ENCODE assay signal across 8 cellular contexts in the genomic region with DNA sequence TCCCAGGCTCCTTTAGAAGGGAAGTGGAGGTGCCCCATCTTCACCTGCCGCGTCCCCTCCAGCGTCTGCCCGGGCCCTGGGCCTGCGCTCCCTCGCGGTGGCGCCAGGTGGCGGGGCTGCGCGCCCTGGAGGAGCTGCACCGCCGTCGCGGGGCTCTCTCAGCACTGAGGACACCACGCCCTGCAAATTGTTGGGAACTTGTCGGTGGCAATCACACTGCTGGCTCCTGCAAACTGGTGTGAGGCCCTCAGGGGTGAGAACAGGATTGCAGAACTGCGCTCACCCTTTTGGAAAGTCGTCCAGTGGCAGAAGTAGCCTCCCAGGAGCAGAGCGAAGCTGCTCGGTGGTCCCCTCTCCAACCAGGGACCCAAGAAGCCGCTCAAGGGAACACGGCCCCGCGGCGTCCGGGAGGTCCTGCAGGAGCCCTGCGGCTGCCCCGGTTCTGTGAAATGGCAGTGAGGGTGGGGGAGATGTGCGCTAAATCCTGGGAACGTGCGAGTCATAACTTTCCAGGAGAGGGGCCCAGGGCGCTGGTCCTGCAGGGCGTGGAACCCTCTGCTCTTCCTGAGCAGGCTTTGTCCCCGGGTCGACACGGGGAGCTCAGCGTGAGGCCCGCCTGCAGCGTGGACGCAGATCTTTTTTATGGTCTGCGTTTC. TPM values are rescaled to one million over a fixed set of nuclear protein-coding genes. Genes with fewer than 3 reads are reported as not detected.
DNase-seq lines count a peak whose midpoint lies in the region; ATAC-seq and TF ChIP-seq lines count a peak whose summit lies in the region.

No MANE protein-coding gene starts in this region.

- H3K27me3 Mint-ChIP-seq in activated CD4-positive, alpha-beta memory T cell treated with anti-CD3 and anti-CD28 coated beads for 36 hours, result peaks cover 45% of the 10 kb centered on the region
- H3K27me3 Mint-ChIP-seq in effector memory CD8-positive, alpha-beta T cell, result peaks cover 57 to 92% of the 10 kb centered on the region in 2 donors
- H3K27me3 Mint-ChIP-seq in memory B cell, result no peaks in the 10 kb centered on the region

- H3K36me3 ChIP-seq in ACC112 (ENCODE audit: insufficient read depth, low read length), result peaks cover 24% of the 10 kb centered on the region

- H3K4me1 ChIP-seq in ACC112 (ENCODE audit: control insufficient read depth, insufficient read depth, low read length, unreplicated experiment), result peaks cover 18% of the 10 kb centered on the region

- peak overlapping the region; percentile 24; the same call in 1 of the 2 replicates for H3K27ac ChIP-seq in ACC112 (ENCODE audit: low read depth, low read length)

- intact Hi-C loops in activated CD4-positive, alpha-beta memory T cell treated with anti-CD3 and anti-CD28 coated beads for 36 hours (cut with micrococcal nuclease), result loop anchor here (1.0 to 5.0 kb wide), 3 partner anchors 89 to 339 kb away; no protein-coding TSS in a partner anchor

- H3K4me1 Mint-ChIP-seq in activated CD4-positive, alpha-beta memory T cell treated with anti-CD3 and anti-CD28 coated beads for 36 hours (ENCODE audit: low read depth), result peaks cover 17% of the 10 kb centered on the region
- peaks cover 4 to 10% of the 10 kb centered on the region in 2 donors for H3K4me1 Mint-ChIP-seq in effector memory CD8-positive, alpha-beta T cell (ENCODE audit: low read depth in 2 of 2)
- H3K4me1 Mint-ChIP-seq in memory B cell, result peaks cover 33% of the 10 kb centered on the region

- H3K27me3 ChIP-seq in ACC112 (ENCODE audit: insufficient read depth, low read length), result no peaks in the 10 kb centered on the region

- H2AFZ ChIP-seq in ACC112 (ENCODE audit: low read length, unreplicated experiment), result peak overlapping the region; percentile 95

- H3K4me3 Mint-ChIP-seq in activated CD4-positive, alpha-beta memory T cell treated with anti-CD3 and anti-CD28 coated beads for 36 hours, result peak overlapping the region; percentile 67
- H3K4me3 Mint-ChIP-seq in effector memory CD8-positive, alpha-beta T cell, result peak overlapping the region; percentile 79 to 81
- H3K4me3 Mint-ChIP-seq in memory B cell, result peak overlapping the region; percentile 94

- DNase-seq in NCI-H226, result peak; percentile 80
- peak; percentile 76 for DNase-seq in activated CD4-positive, alpha-beta memory T cell treated with anti-CD3 and anti-CD28 coated beads for 36 hours
- DNase-seq in effector memory CD8-positive, alpha-beta T cell, result peak; percentile 29 to 35 (median 31)
- peak; percentile 84 to 94 for DNase-seq in memory B cell (ENCODE audit: low spot score in 2 of 2)
- DNase-seq in stimulated activated CD8-positive, alpha-beta memory T cell treated with anti-CD3 and anti-CD28 coated beads, Interleukin-12 subunit alpha, Interleukin-12 subunit beta, amount 100 ng/mL, for 4 hours (ENCODE audit: low read depth), result peak; percentile 31

- no peak for TF ChIP-seq POLR2A in GM18505 (IDR thresholded peaks at IDR 0.05; ENCODE audit: borderline replicate concordance, extremely low read depth, insufficient read depth, insufficient read length)

- H3K36me3 Mint-ChIP-seq in activated CD4-positive, alpha-beta memory T cell treated with anti-CD3 and anti-CD28 coated beads for 36 hours, result no peaks in the 10 kb centered on the region
- H3K36me3 Mint-ChIP-seq in effector memory CD8-positive, alpha-beta T cell (ENCODE audit: insufficient read depth), result no peaks in the 10 kb centered on the region
- peaks cover 3% of the 10 kb centered on the region for H3K36me3 Mint-ChIP-seq in memory B cell

- CTCF ChIA-PET in activated CD4-positive, alpha-beta memory T cell treated with anti-CD3 and anti-CD28 coated beads for 36 hours (lab: Charles Lee), result interaction anchor here (0.6 to 11.0 kb wide), 22 partner anchors 9 to 569 kb away, joined by 3 to 218 read pairs (median 4); no protein-coding TSS in a partner anchor

- H3K4me3 ChIP-seq in ACC112 (ENCODE audit: low read depth, low read length), result peak overlapping the region; percentile 99

- no peak overlapping the region for H3K27ac Mint-ChIP-seq in activated CD4-positive, alpha-beta memory T cell treated with anti-CD3 and anti-CD28 coated beads for 36 hours
- no peak overlapping the region for H3K27ac Mint-ChIP-seq in effector memory CD8-positive, alpha-beta T cell
- H3K27ac Mint-ChIP-seq in memory B cell, result peak overlapping the region; percentile 52

- POLR2A ChIA-PET in activated CD4-positive, alpha-beta memory T cell treated with anti-CD3 and anti-CD28 coated beads for 36 hours (lab: Charles Lee), result no interaction called here

- H3K79me2 ChIP-seq in ACC112 (ENCODE audit: control insufficient read depth, insufficient read depth, low read length, unreplicated experiment), result peaks cover 33% of the 10 kb centered on the region

- ATAC-seq in GM18505 (IDR thresholded peaks at IDR 0.05; ENCODE audit: unreplicated experiment) (peak; percentile 57), HG02970 (IDR thresholded peaks at IDR 0.05; ENCODE audit: low FRiP score, unreplicated experiment) (peak; percentile 52), memory B cell (ENCODE audit: low read depth) (peak; percentile 74)
- peak; percentile 88 for ATAC-seq in effector memory CD8-positive, alpha-beta T cell (replicated peaks)

- no peaks in the 10 kb centered on the region for H3K9me3 Mint-ChIP-seq in activated CD4-positive, alpha-beta memory T cell treated with anti-CD3 and anti-CD28 coated beads for 36 hours
- no peaks in the 10 kb centered on the region for H3K9me3 Mint-ChIP-seq in effector memory CD8-positive, alpha-beta T cell
- peaks cover 2% of the 10 kb centered on the region for H3K9me3 Mint-ChIP-seq in memory B cell

RNA-seq across cellular contexts. Expression of a gene that starts 1.0 kb away (rescaled TPM):
- total RNA-seq in activated CD4-positive, alpha-beta memory T cell treated with anti-CD3 and anti-CD28 coated beads for 36 hours, result under 1 TPM; 0.41 to 0.71 TPM

RNA-seq across cellular contexts. Expression of a gene that starts 38.5 kb away (rescaled TPM):
- total RNA-seq in activated CD4-positive, alpha-beta memory T cell treated with anti-CD3 and anti-CD28 coated beads for 36 hours, result not detected

Comparison
In these comparisons a context has a peak if more than half of its experiments do, and no peak if none do; other contexts are left out.
1. Peak in every context shown above with its lines: DNase-seq, ATAC-seq, H3K4me3 ChIP-seq and H3K27ac ChIP-seq.
2. DNase-seq: peak in every context shown above with its lines; median percentile 89 in memory B cell; 80 in NCI-H226; 76 in activated CD4-positive, alpha-beta memory T cell treated with anti-CD3 and anti-CD28 coated beads for 36 hours; 31 in effector memory CD8-positive, alpha-beta T cell; 31 in stimulated activated CD8-positive, alpha-beta memory T cell treated with anti-CD3 and anti-CD28 coated beads, Interleukin-12 subunit alpha, Interleukin-12 subunit beta, amount 100 ng/mL, for 4 hours.